Comparison of ENCODE assay signal across 17 cellular contexts in the genomic region with DNA sequence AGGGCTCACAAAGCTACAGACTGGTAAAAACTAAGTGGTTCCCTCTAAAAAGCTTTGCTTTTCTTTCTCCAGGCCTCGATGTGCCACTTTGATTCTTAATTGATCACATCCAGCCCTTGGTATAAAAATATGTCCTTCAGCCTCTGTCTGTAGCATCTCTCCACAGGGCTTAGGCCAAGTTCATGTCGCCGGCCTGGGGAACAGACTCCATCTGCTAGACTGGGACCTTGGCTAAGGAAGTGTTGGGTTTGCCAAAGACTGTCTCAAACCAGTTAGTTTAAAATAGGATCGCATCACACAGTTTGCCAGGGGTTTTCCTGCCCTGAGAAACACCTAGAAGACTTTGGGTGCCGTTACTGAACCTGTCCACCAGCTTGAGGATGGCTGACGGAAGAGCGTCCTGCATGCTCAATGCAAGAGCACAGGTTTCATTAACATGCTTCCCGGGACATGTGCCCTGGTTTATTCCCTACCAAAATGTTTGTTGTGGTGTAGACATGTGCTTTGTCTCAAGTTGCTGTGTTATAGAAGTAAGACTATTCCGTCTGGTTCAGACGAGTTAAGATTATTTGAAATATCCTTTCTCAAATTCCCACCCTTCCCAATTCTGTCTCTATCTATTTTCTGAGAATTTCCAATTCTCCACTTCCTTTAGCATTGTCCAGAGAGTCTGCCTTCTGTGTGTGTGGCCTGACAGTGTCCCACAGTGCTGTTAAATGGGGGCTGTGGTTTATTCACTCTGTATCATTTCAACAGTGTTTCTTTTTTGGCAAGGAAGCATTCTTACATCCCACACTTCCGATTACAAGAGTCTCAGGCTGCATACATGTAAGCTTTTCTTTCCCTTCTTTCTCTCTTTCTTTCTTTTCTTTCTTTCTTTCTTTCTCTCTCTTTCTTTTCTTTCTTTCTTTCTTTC.
"Had no signal": no experiment of that assay in that cellular context is flagged by ENCODE, and none has a peak within 500 bp of the region (broad histone marks: within the 10 kb centered on the region; RNA-seq: fewer than 3 reads in every experiment).

No MANE protein-coding gene starts in this region.

- ATAC-seq: foreskin keratinocyte, upper lobe of right lung had no signal

- H3K27me3 Mint-ChIP-seq: activated naive CD8-positive, alpha-beta T cell; memory B cell; naive B cell had no signal

- H3K4me1 ChIP-seq: esophagus muscularis mucosa, stomach, upper lobe of right lung had no signal

- H3K36me3 ChIP-seq: esophagus muscularis mucosa, neutrophil, stomach, upper lobe of right lung had no signal

- H3K9me3 ChIP-seq: neutrophil, upper lobe of right lung had no signal

- H3K4me1 Mint-ChIP-seq: memory B cell, naive B cell had no signal

- H3K36me3 Mint-ChIP-seq: activated naive CD8-positive, alpha-beta T cell; memory B cell; naive B cell had no signal

- DNase-seq: activated CD4-positive, alpha-beta T cell treated with anti-CD3 and anti-CD28 coated beads, Interleukin-2, amount 50 U/mL, for 4 hours; activated gamma-delta T cell treated with Interleukin-2 at 50 U/mL for 16 hours; dermis blood vessel endothelial cell; effector memory CD4-positive, alpha-beta T cell; foreskin keratinocyte; hypothalamus; islet precursor cell; naive B cell; stimulated activated CD4-positive, alpha-beta T cell treated with anti-CD3 and anti-CD28 coated beads, Interleukin-2, amount 100 ng/mL, for 24 hours; stomach; SW 1271; T-helper 2 cell; upper lobe of right lung had no signal

- H3K27ac Mint-ChIP-seq: activated naive CD8-positive, alpha-beta T cell; memory B cell; naive B cell had no signal

- H3K27me3 ChIP-seq: esophagus muscularis mucosa, foreskin keratinocyte, neutrophil, stomach, upper lobe of right lung had no signal

- H3K27ac ChIP-seq: esophagus muscularis mucosa, foreskin keratinocyte, neutrophil, stomach, upper lobe of right lung had no signal

- H3K4me3 ChIP-seq: esophagus muscularis mucosa, stomach, upper lobe of right lung had no signal

- H3K4me3 Mint-ChIP-seq: activated naive CD8-positive, alpha-beta T cell; memory B cell; naive B cell had no signal
